18 cellular contexts compared by ENCODE assay signal in the genomic region with DNA sequence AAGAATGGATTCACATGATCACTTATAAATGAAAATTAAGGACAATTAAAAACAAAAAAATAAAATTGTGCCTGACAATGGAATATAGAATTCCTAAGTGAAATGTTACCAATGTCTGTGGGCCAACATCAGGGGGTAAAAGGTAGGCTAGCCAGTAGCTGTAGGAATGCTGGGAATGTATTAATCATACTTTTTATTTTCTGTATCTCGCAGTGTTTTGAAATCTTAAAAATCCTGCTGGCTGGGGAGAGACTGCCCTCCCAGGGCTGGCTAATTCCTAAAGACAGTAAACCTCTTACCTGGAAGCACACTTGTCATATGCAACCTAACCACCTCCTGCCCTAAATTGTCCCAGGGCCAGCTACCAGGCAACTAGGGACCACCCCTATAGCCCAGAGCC.
DNase-seq lines count a peak whose midpoint lies in the region; ATAC-seq and TF ChIP-seq lines count a peak whose summit lies in the region.
"Had no signal": no experiment of that assay in that cellular context is flagged by ENCODE, and none has a peak within 500 bp of the region (broad histone marks: within the 10 kb centered on the region; RNA-seq: fewer than 3 reads in every experiment).

No MANE protein-coding gene starts in this region.

- no peaks in the 10 kb centered on the region for H3K27me3 Mint-ChIP-seq in CD4-positive, CD25-positive, alpha-beta regulatory T cell
- H3K27me3 Mint-ChIP-seq in neural crest cell (ENCODE audit: low read depth): no peaks in the 10 kb centered on the region
- no peaks in the 10 kb centered on the region for H3K27me3 Mint-ChIP-seq in activated CD4-positive, alpha-beta T cell treated with anti-CD3 and anti-CD28 coated beads, Interleukin-2, amount 10 ng/mL, durations not matched to agents 24 days and 14 days
- H3K27me3 Mint-ChIP-seq: activated naive CD4-positive, alpha-beta T cell treated with anti-CD3 and anti-CD28 coated beads, Interleukin-2, amount 50 U/mL, for 24 hours had no signal

- no peaks in the 10 kb centered on the region for H3K27me3 ChIP-seq in CD4-positive, CD25-positive, alpha-beta regulatory T cell (ENCODE audit: control insufficient read depth, insufficient read depth, low read length)
- no peaks in the 10 kb centered on the region for H3K27me3 ChIP-seq in brain microvascular endothelial cell (replicated peaks)
- H3K27me3 ChIP-seq in uterus: no peaks in the 10 kb centered on the region
- H3K27me3 ChIP-seq: heart left ventricle had no signal

- TF ChIP-seq CTCF in brain microvascular endothelial cell (IDR thresholded peaks at IDR 0.05; ENCODE audit: low read depth, low read length, missing control alignments) (no peak), neural crest cell (conservative IDR thresholded peaks at IDR 0.05) (no peak), uterus (IDR thresholded peaks at IDR 0.05) (no peak)

- H3K36me3 Mint-ChIP-seq in CD4-positive, CD25-positive, alpha-beta regulatory T cell: peaks cover 59% of the 10 kb centered on the region
- H3K36me3 Mint-ChIP-seq in neural crest cell (ENCODE audit: low read depth): peaks cover 15% of the 10 kb centered on the region
- peaks cover 53% of the 10 kb centered on the region for H3K36me3 Mint-ChIP-seq in activated CD4-positive, alpha-beta T cell treated with anti-CD3 and anti-CD28 coated beads, Interleukin-2, amount 10 ng/mL, durations not matched to agents 24 days and 14 days (ENCODE audit: low read depth)

- no peaks in the 10 kb centered on the region for H3K9me3 ChIP-seq in CD4-positive, CD25-positive, alpha-beta regulatory T cell (ENCODE audit: control insufficient read depth in 2 of 2, low read length in 2 of 2)
- H3K9me3 ChIP-seq in uterus: no peaks in the 10 kb centered on the region
- H3K9me3 ChIP-seq: heart left ventricle had no signal

- H3K9me3 Mint-ChIP-seq in CD4-positive, CD25-positive, alpha-beta regulatory T cell: peaks cover 0 to 1% (median 0%) of the 10 kb centered on the region in 7 donors
- no peaks in the 10 kb centered on the region for H3K9me3 Mint-ChIP-seq in neural crest cell
- no peaks in the 10 kb centered on the region for H3K9me3 Mint-ChIP-seq in activated CD4-positive, alpha-beta T cell treated with anti-CD3 and anti-CD28 coated beads, Interleukin-2, amount 10 ng/mL, durations not matched to agents 24 days and 14 days
- H3K9me3 Mint-ChIP-seq: activated naive CD4-positive, alpha-beta T cell treated with anti-CD3 and anti-CD28 coated beads, Interleukin-2, amount 50 U/mL, for 24 hours; CD14-positive monocyte had no signal

- no peak for DNase-seq in CD4-positive, CD25-positive, alpha-beta regulatory T cell
- DNase-seq in HS-5 (ENCODE audit: low read depth) (peak; percentile 70), brain microvascular endothelial cell (no peak), neural crest cell (ENCODE audit: low read depth, low spot score) (no peak), RKO (ENCODE audit: low spot score) (no peak), uterus (no peak), T-helper 9 cell (no peak)
- DNase-seq in activated CD4-positive, alpha-beta T cell treated with anti-CD3 and anti-CD28 coated beads, Interleukin-2, amount 10 ng/mL, durations not matched to agents 24 days and 14 days: no peak
- DNase-seq: activated CD8-positive, alpha-beta memory T cell treated with anti-CD3 and anti-CD28 coated beads, Interleukin-2, amount 50 U/mL, for 48 hours; heart left ventricle; NCI-H1436 treated with DMSO at 0.1 percent for 48 hours; NCI-H510A treated with DMSO at 0.1 percent for 48 hours had no signal

- H3K4me1 Mint-ChIP-seq in CD4-positive, CD25-positive, alpha-beta regulatory T cell: peaks cover 0 to 5% (median 0%) of the 10 kb centered on the region in 4 donors
- no peaks in the 10 kb centered on the region for H3K4me1 Mint-ChIP-seq in neural crest cell
- peaks cover 5% of the 10 kb centered on the region for H3K4me1 Mint-ChIP-seq in activated CD4-positive, alpha-beta T cell treated with anti-CD3 and anti-CD28 coated beads, Interleukin-2, amount 10 ng/mL, durations not matched to agents 24 days and 14 days
- H3K4me1 Mint-ChIP-seq: activated naive CD4-positive, alpha-beta T cell treated with anti-CD3 and anti-CD28 coated beads, Interleukin-2, amount 50 U/mL, for 24 hours; CD14-positive monocyte had no signal

- intact Hi-C loops in uterus (cut with DNase I; ENCODE audit: low total_unique reads): no loop called here
- intact Hi-C loops in activated CD4-positive, alpha-beta T cell treated with anti-CD3 and anti-CD28 coated beads, Interleukin-2, amount 10 ng/mL, durations not matched to agents 24 days and 14 days (cut with micrococcal nuclease): no loop called here

- no peak for TF ChIP-seq POLR2A in uterus (IDR thresholded peaks at IDR 0.05)

- no peaks in the 10 kb centered on the region for H3K4me1 ChIP-seq in CD4-positive, CD25-positive, alpha-beta regulatory T cell (ENCODE audit: control insufficient read depth, insufficient read depth, low read length, poor library complexity, severe bottlenecking)
- H3K4me1 ChIP-seq in uterus: no peaks in the 10 kb centered on the region
- H3K4me1 ChIP-seq: parathyroid adenoma had no signal

- ATAC-seq in CD4-positive, CD25-positive, alpha-beta regulatory T cell (ENCODE audit: low read depth in 2 of 2): no peak
- ATAC-seq: activated CD4-positive, CD25-positive, alpha-beta regulatory T cell treated with anti-CD3 and anti-CD28 coated beads, Interleukin-2, amount 50 U/mL, for 24 hours; GM12878 had no signal

- H3K4me3 ChIP-seq in CD4-positive, CD25-positive, alpha-beta regulatory T cell (ENCODE audit: low read depth, low read length): no peak overlapping the region
- H3K4me3 ChIP-seq in brain microvascular endothelial cell (ENCODE audit: low read depth, low read length) (no peak overlapping the region), uterus (no peak overlapping the region)
- H3K4me3 ChIP-seq: GM12878, heart left ventricle had no signal

- H3K27ac ChIP-seq in CD4-positive, CD25-positive, alpha-beta regulatory T cell (ENCODE audit: insufficient read depth, low read length, poor library complexity, severe bottlenecking): no peak overlapping the region
- H3K27ac ChIP-seq in brain microvascular endothelial cell (peak overlapping the region; percentile 30), uterus (no peak overlapping the region)
- H3K27ac ChIP-seq: epithelial cell of prostate, parathyroid adenoma had no signal

- no peak overlapping the region for H3K4me3 Mint-ChIP-seq in CD4-positive, CD25-positive, alpha-beta regulatory T cell
- no peak overlapping the region for H3K4me3 Mint-ChIP-seq in neural crest cell
- H3K4me3 Mint-ChIP-seq in activated CD4-positive, alpha-beta T cell treated with anti-CD3 and anti-CD28 coated beads, Interleukin-2, amount 10 ng/mL, durations not matched to agents 24 days and 14 days: no peak overlapping the region
- H3K4me3 Mint-ChIP-seq: activated naive CD4-positive, alpha-beta T cell treated with anti-CD3 and anti-CD28 coated beads, Interleukin-2, amount 50 U/mL, for 24 hours; CD14-positive monocyte had no signal

- peaks cover 80% of the 10 kb centered on the region for H3K36me3 ChIP-seq in CD4-positive, CD25-positive, alpha-beta regulatory T cell (ENCODE audit: control insufficient read depth, insufficient read depth, low read length)
- H3K36me3 ChIP-seq in brain microvascular endothelial cell (replicated peaks) (peaks cover 37% of the 10 kb centered on the region), uterus (peaks cover 0 to 3% of the 10 kb centered on the region in 2 donors)

- H3K27ac Mint-ChIP-seq in CD4-positive, CD25-positive, alpha-beta regulatory T cell: peak overlapping the region in 2 of 3 donors; percentile 48 to 66
- H3K27ac Mint-ChIP-seq in neural crest cell (ENCODE audit: unreplicated experiment): peak overlapping the region; percentile 3
- no peak overlapping the region for H3K27ac Mint-ChIP-seq in activated CD4-positive, alpha-beta T cell treated with anti-CD3 and anti-CD28 coated beads, Interleukin-2, amount 10 ng/mL, durations not matched to agents 24 days and 14 days

- in situ Hi-C loops in brain microvascular endothelial cell (cut with HindIII; ENCODE audit: low pct_ligation_motif_present, low sequenced_read_pairs): no loop called here
